In the genomic region with DNA sequence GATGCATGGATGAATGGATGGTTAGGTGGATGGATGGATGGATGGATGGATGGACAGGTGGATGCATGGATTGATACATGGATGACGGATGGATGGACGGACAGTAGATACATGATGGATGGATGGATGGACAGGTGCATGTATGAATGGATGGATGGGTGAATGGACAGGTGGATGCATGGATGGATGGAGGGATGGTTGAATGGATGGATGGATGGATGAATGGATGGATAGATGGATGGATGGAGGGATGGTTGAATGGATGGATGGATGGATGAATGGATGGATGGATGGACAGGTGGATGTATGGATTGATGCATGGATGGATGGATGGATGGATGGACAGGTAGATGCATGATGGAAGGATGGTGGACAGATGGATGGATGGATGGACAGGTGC, we compare ENCODE assay signal across 33 cellular contexts.
"Had no signal": no experiment of that assay in that cellular context is flagged by ENCODE, and none has a peak within 500 bp of the region (broad histone marks: within the 10 kb centered on the region; RNA-seq: fewer than 3 reads in every experiment).

No MANE protein-coding gene starts in this region.

- H3K4me2 ChIP-seq: neural progenitor cell had no signal

- H3K4me3 Mint-ChIP-seq: immature natural killer cell; mesothelial cell of epicardium; naive B cell; natural killer cell; nephron progenitor cell; neural progenitor cell; stimulated activated naive B cell treated with anti-CD40 and anti-IgM and Interleukin-4, amounts not matched to agents 10 μg/mL and 1 μg/mL and 100 μg/mL, for 72 hours had no signal

- ATAC-seq: left colon; left lung; lower lobe of right lung; natural killer cell; pancreas; right cardiac atrium; sciatic nerve; stimulated activated naive B cell treated with anti-CD40 and anti-IgM and Interleukin-4, amounts not matched to agents 10 μg/mL and 1 μg/mL and 100 μg/mL, for 72 hours; stimulated activated naive CD8-positive, alpha-beta T cell treated with anti-CD3 and anti-CD28 coated beads, Interleukin-15, Interleukin-2, amounts not matched to agents 100 U/mL and 50 U/mL, for 24 hours; upper lobe of right lung had no signal

- H3K9me3 Mint-ChIP-seq: immature natural killer cell; mesothelial cell of epicardium; naive B cell; natural killer cell; nephron progenitor cell; neural progenitor cell; stimulated activated naive B cell treated with anti-CD40 and anti-IgM and Interleukin-4, amounts not matched to agents 10 μg/mL and 1 μg/mL and 100 μg/mL, for 72 hours had no signal

- H3K4me1 Mint-ChIP-seq: immature natural killer cell; naive B cell; natural killer cell; stimulated activated naive B cell treated with anti-CD40 and anti-IgM and Interleukin-4, amounts not matched to agents 10 μg/mL and 1 μg/mL and 100 μg/mL, for 72 hours had no signal

- H3K9ac ChIP-seq: neural progenitor cell had no signal

- H3K9me3 ChIP-seq: left lung, lower lobe of right lung, pancreas, prostate gland, stomach, testis, thyroid gland, transverse colon, upper lobe of right lung, uterus had no signal

- H3K4me3 ChIP-seq: left lung, lower lobe of right lung, neural progenitor cell, pancreas, prostate gland, skin epidermis, stomach, testis, thyroid gland, transverse colon, upper lobe of right lung, uterus had no signal

- H3K36me3 ChIP-seq: left lung, lower lobe of right lung, neural progenitor cell, pancreas, prostate gland, thyroid gland, transverse colon, upper lobe of right lung, uterus had no signal

- H3K27me3 Mint-ChIP-seq: naive B cell; stimulated activated naive B cell treated with anti-CD40 and anti-IgM and Interleukin-4, amounts not matched to agents 10 μg/mL and 1 μg/mL and 100 μg/mL, for 72 hours had no signal

- H3K27ac ChIP-seq: left lung, lower lobe of right lung, neural progenitor cell, pancreas, prostate gland, skin epidermis, stomach, testis, thyroid gland, transverse colon, upper lobe of right lung, uterus had no signal

- H3K36me3 Mint-ChIP-seq: immature natural killer cell, naive B cell, natural killer cell had no signal

- FAIRE-seq: islet of Langerhans, kidney, pancreas had no signal

- H3K27ac Mint-ChIP-seq: immature natural killer cell; mesothelial cell of epicardium; naive B cell; natural killer cell; nephron progenitor cell; neural progenitor cell; stimulated activated naive B cell treated with anti-CD40 and anti-IgM and Interleukin-4, amounts not matched to agents 10 μg/mL and 1 μg/mL and 100 μg/mL, for 72 hours had no signal

- H3K4me1 ChIP-seq: left lung, lower lobe of right lung, pancreas, prostate gland, stomach, transverse colon, upper lobe of right lung, uterus had no signal

- H3K27me3 ChIP-seq: left lung, neural progenitor cell, pancreas, stomach, testis, thyroid gland, transverse colon, upper lobe of right lung, uterus had no signal

- DNase-seq: hypothalamus; immature natural killer cell; kidney; left colon; left lung; lower lobe of right lung; mammary epithelial cell; mesenchymal stem cell; naive B cell; natural killer cell; nephron progenitor cell; pancreas; posterior cingulate gyrus; retina; stimulated activated CD4-positive, alpha-beta T cell treated with anti-CD3 and anti-CD28 coated beads, Interleukin-12 subunit alpha, Interleukin-12 subunit beta, amount 100 ng/mL, for 4 hours; stimulated activated CD4-positive, alpha-beta T cell treated with anti-CD3 and anti-CD28 coated beads, Interleukin-15, amount 100 ng/mL, for 24 hours; stimulated activated CD4-positive, alpha-beta T cell treated with anti-CD3 and anti-CD28 coated beads, Interleukin-2, amount 100 ng/mL, for 24 hours; stimulated activated CD4-positive, alpha-beta T cell treated with anti-CD3 and anti-CD28 coated beads, Interleukin-4, amount 100 ng/mL, for 1 hour; stimulated activated naive B cell treated with anti-CD40 and anti-IgM and Interleukin-4, amounts not matched to agents 10 μg/mL and 1 μg/mL and 100 μg/mL, for 72 hours; stimulated activated naive CD8-positive, alpha-beta T cell treated with anti-CD3 and anti-CD28 coated beads, Interleukin-15, Interleukin-2, amounts not matched to agents 100 U/mL and 50 U/mL, for 24 hours; stomach; testis; thyroid gland; transverse colon; upper lobe of right lung; uterus had no signal

- H2AFZ ChIP-seq: neural progenitor cell had no signal
